In genomic region chr20:25032478-25033183, GRCh38 we compare ENCODE assay signal across 11 cellular contexts. TPM values are rescaled to one million over a fixed set of nuclear protein-coding genes. Genes with fewer than 3 reads are reported as not detected.
A peak's percentile ranks its signal among the peaks of the same experiment; 100 is the strongest.
DNase-seq lines count a peak whose midpoint lies in the region; ATAC-seq and TF ChIP-seq lines count a peak whose summit lies in the region.
"Had no signal": no experiment of that assay in that cellular context is flagged by ENCODE, and none has a peak within 500 bp of the region (broad histone marks: within the 10 kb centered on the region; RNA-seq: fewer than 3 reads in every experiment).

No MANE protein-coding gene starts in this region.

- H3K4me1 ChIP-seq in ectodermal cell (ENCODE audit: control insufficient read depth, insufficient read depth, low read length) (peaks cover 5% of the 10 kb centered on the region), stomach (peaks cover 53 to 75% (median 62%) of the 10 kb centered on the region in 4 donors)
- H3K4me1 ChIP-seq in effector memory CD4-positive, alpha-beta T cell (ENCODE audit: control insufficient read depth, insufficient read depth, low read length, poor library complexity, severe bottlenecking): peaks cover 12% of the 10 kb centered on the region

- H3K36me3 ChIP-seq in ectodermal cell (ENCODE audit: control insufficient read depth, insufficient read depth, low read length): no peaks in the 10 kb centered on the region
- H3K36me3 ChIP-seq in stomach: peaks cover 0 to 27% (median 25%) of the 10 kb centered on the region in 4 donors
- peaks cover 12% of the 10 kb centered on the region for H3K36me3 ChIP-seq in effector memory CD4-positive, alpha-beta T cell (ENCODE audit: control insufficient read depth, insufficient read depth, low read length)

- intact Hi-C loops in stomach (cut with DNase I; ENCODE audit: low total_unique reads): no loop called here

- no peak overlapping the region for H3K4me3 ChIP-seq in ectodermal cell (ENCODE audit: insufficient read depth, low read depth, low read length)
- H3K4me3 ChIP-seq in stomach: peak overlapping the region in 1 of 4 donors; percentile 2
- H3K4me3 ChIP-seq in effector memory CD4-positive, alpha-beta T cell (ENCODE audit: insufficient read depth, low read depth, low read length, poor library complexity, severe bottlenecking): no peak overlapping the region

- no peaks in the 10 kb centered on the region for H3K27me3 ChIP-seq in ectodermal cell (ENCODE audit: control insufficient read depth, insufficient read depth, low read length, poor library complexity, severe bottlenecking)
- no peaks in the 10 kb centered on the region for H3K27me3 ChIP-seq in stomach
- H3K27me3 ChIP-seq in effector memory CD4-positive, alpha-beta T cell (replicated peaks; ENCODE audit: control insufficient read depth, insufficient read depth, low read length, poor library complexity, severe bottlenecking): no peaks in the 10 kb centered on the region

- no peak for TF ChIP-seq POLR2A in stomach (IDR thresholded peaks at IDR 0.05)

- peak; percentile 34 for DNase-seq in NCI-H1092 treated with DMSO at 0.1 percent for 48 hours (lab: John Stamatoyannopoulos, UW)
- peak; percentile 96 for DNase-seq in medulla oblongata (ENCODE audit: extremely low spot score)
- DNase-seq in stomach: peak; percentile 71
- no peak for DNase-seq in effector memory CD4-positive, alpha-beta T cell
- no peak for DNase-seq in Kasumi-1 (lab: John Stamatoyannopoulos, UW)
- DNase-seq in NOMO-1 treated with DMSO at 0.1 percent for 48 hours (lab: John Stamatoyannopoulos, UW; ENCODE audit: unreplicated experiment): no peak
- DNase-seq: activated T-cell treated with anti-CD3 and anti-CD28 coated beads, Interleukin-2, amount 50 U/mL, for 48 hours; NCI-H1417 treated with DMSO at 0.1 percent for 48 hours had no signal

- no peak for ATAC-seq in HG03442 (IDR thresholded peaks at IDR 0.05; ENCODE audit: unreplicated experiment)

- H3K27ac ChIP-seq in ectodermal cell (ENCODE audit: insufficient read depth, low read depth, low read length, poor library complexity, severe bottlenecking) (peak overlapping the region; percentile 72), stomach (peak overlapping the region; percentile 68 to 84 (median 77))
- no peak overlapping the region for H3K27ac ChIP-seq in effector memory CD4-positive, alpha-beta T cell (ENCODE audit: insufficient read depth, low read length, poor library complexity, severe bottlenecking)

- TF ChIP-seq CTCF in stomach (IDR thresholded peaks at IDR 0.05): no peak

- 36 to 46% methylated on average over 27 of the region's 27 CpGs for WGBS in ectodermal cell, 2 experiments
- WGBS in stomach, 5 donors: 28 to 50% (median 38%) methylated on average over 26 to 27 of the region's 27 CpGs

- no peak for TF ChIP-seq EP300 in stomach (IDR thresholded peaks at IDR 0.05)

- no peaks in the 10 kb centered on the region for H3K9me3 ChIP-seq in ectodermal cell (ENCODE audit: control insufficient read depth, low read length)
- H3K9me3 ChIP-seq in stomach: no peaks in the 10 kb centered on the region
- H3K9me3 ChIP-seq in effector memory CD4-positive, alpha-beta T cell (ENCODE audit: control insufficient read depth, low read length): no peaks in the 10 kb centered on the region

RNA-seq across cellular contexts. Expression of gene ACSS1, which starts 25.3 kb away (rescaled TPM):
- 0.48 TPM for polyA plus RNA-seq in ectodermal cell (2013, experiment 1 of 4)
- polyA plus RNA-seq in ectodermal cell (2013, experiment 2 of 4): 0.52 TPM
- 0.48 TPM for polyA plus RNA-seq in ectodermal cell (2013, experiment 3 of 4)
- polyA plus RNA-seq in ectodermal cell (2013, experiment 4 of 4): 0.49 TPM
- total RNA-seq in stomach: 100 to 1,000 TPM in 1 of 5 donors, 10 to 100 TPM in 3, 1 to 10 TPM in 1; 7.0 to 135 (median 35.6) TPM
- polyA plus RNA-seq in stomach: 10 to 100 TPM; 35.3 to 37.7 (median 35.9) TPM

RNA-seq across cellular contexts. Expression of gene APMAP, which starts 40.1 kb away (rescaled TPM):
- polyA plus RNA-seq in ectodermal cell (2013, experiment 1 of 4): 109 TPM
- polyA plus RNA-seq in ectodermal cell (2013, experiment 2 of 4): 101 TPM
- polyA plus RNA-seq in ectodermal cell (2013, experiment 3 of 4): 81.9 TPM
- polyA plus RNA-seq in ectodermal cell (2013, experiment 4 of 4): 88.0 TPM
- total RNA-seq in stomach: 10 to 100 TPM; 12.3 to 55.6 (median 39.3) TPM
- 10 to 100 TPM; 14.4 to 29.5 (median 24.8) TPM for polyA plus RNA-seq in stomach

RNA-seq across cellular contexts. Expression of gene VSX1, which starts 49.3 kb away (rescaled TPM):
- polyA plus RNA-seq in ectodermal cell (2013, experiment 1 of 4): not detected
- 0.12 TPM for polyA plus RNA-seq in ectodermal cell (2013, experiment 2 of 4)
- polyA plus RNA-seq in ectodermal cell (2013, experiment 3 of 4): 0.27 TPM
- 0.24 TPM for polyA plus RNA-seq in ectodermal cell (2013, experiment 4 of 4)
- not detected for total RNA-seq in stomach
- polyA plus RNA-seq in stomach: under 1 TPM in 1 of 3 donors, not detected in 2; 0.05 TPM
- total RNA-seq: renal cortical epithelial cell had no signal

Comparison
In these comparisons a context has a peak if more than half of its experiments do, and no peak if none do; other contexts are left out.
1. DNase-seq: peak in NCI-H1092 treated with DMSO at 0.1 percent for 48 hours (single experiment), medulla oblongata (single experiment) and stomach (single experiment); none in effector memory CD4-positive, alpha-beta T cell (0 of 3), Kasumi-1 (0 of 2) and NOMO-1 treated with DMSO at 0.1 percent for 48 hours (single experiment).